Comparison of ENCODE assay signal across 20 cellular contexts in genomic region chr12:42958271-42958674, GRCh38.
DNase-seq lines count a peak whose midpoint lies in the region; ATAC-seq and TF ChIP-seq lines count a peak whose summit lies in the region.
"Had no signal": no experiment of that assay in that cellular context is flagged by ENCODE, and none has a peak within 500 bp of the region (broad histone marks: within the 10 kb centered on the region; RNA-seq: fewer than 3 reads in every experiment).

No MANE protein-coding gene starts in this region.

- intact Hi-C loops in Right ventricle myocardium superior (cut with DNase I): no loop called here
- intact Hi-C loops in cardiac septum (cut with DNase I): no loop called here
- intact Hi-C loops in left ventricle myocardium inferior (cut with micrococcal nuclease): no loop called here

- POLR2A ChIA-PET in SK-N-SH (lab: Yijun Ruan, JAX): no interaction called here

- H3K9ac ChIP-seq in SK-N-SH: no peak overlapping the region

- peak overlapping the region; percentile 75 for H3K27ac Mint-ChIP-seq in type B pancreatic cell
- H3K27ac Mint-ChIP-seq: naive thymus-derived CD8-positive, alpha-beta T cell; T-helper 2 cell treated with Interferon-gamma antibody and Interleukin-4, amounts not matched to agents 5 μg/mL and 100 μg/mL, for 36 hours had no signal

- no peaks in the 10 kb centered on the region for H3K36me3 ChIP-seq in left ventricle myocardium inferior
- no peaks in the 10 kb centered on the region for H3K36me3 ChIP-seq in SK-N-SH (replicated peaks in 1 of 2; ENCODE audit: control insufficient read depth in 1 of 2, insufficient read depth in 2 of 2, low read length in 1 of 2)
- H3K36me3 ChIP-seq: SJCRH30 had no signal

- no peaks in the 10 kb centered on the region for H4K20me1 ChIP-seq in SK-N-SH (ENCODE audit: insufficient read depth)

- H3K9me3 ChIP-seq in left ventricle myocardium inferior (replicated peaks) (peaks cover 7% of the 10 kb centered on the region), SK-N-SH (no peaks in the 10 kb centered on the region)
- H3K9me3 ChIP-seq: A549, body of pancreas, SJCRH30 had no signal

- peak; percentile 65 for ATAC-seq in Right ventricle myocardium superior (ENCODE audit: poor library complexity)
- ATAC-seq: A549; body of pancreas; naive thymus-derived CD8-positive, alpha-beta T cell had no signal

- H3K4me3 ChIP-seq in astrocyte of the spinal cord (ENCODE audit: low read depth, low read length): no peak overlapping the region
- no peak overlapping the region for H3K4me3 ChIP-seq in left ventricle myocardium inferior
- H3K4me3 ChIP-seq in SK-N-SH (ENCODE audit: low read depth in 2 of 2, low read length in 1 of 2): no peak overlapping the region
- H3K4me3 ChIP-seq: A549, body of pancreas, lung, SJCRH30 had no signal

- no peaks in the 10 kb centered on the region for H3K9me2 ChIP-seq in SK-N-SH

- no peak for TF ChIP-seq CTCF in astrocyte of the spinal cord (IDR thresholded peaks at IDR 0.05; ENCODE audit: low read depth, low read length)
- TF ChIP-seq CTCF in left ventricle myocardium inferior (IDR thresholded peaks at IDR 0.05; ENCODE audit: borderline replicate concordance): no peak
- no peak for TF ChIP-seq CTCF in type B pancreatic cell (conservative IDR thresholded peaks at IDR 0.05)
- no peak for TF ChIP-seq CTCF in SK-N-SH (IDR thresholded peaks at IDR 0.05)

- in situ Hi-C loops in astrocyte of the spinal cord (cut with HindIII; ENCODE audit: low sequenced_read_pairs): no loop called here

- H3K4me3 Mint-ChIP-seq in type B pancreatic cell: peak overlapping the region; percentile 35
- H3K4me3 Mint-ChIP-seq: naive thymus-derived CD8-positive, alpha-beta T cell; T-helper 2 cell treated with Interferon-gamma antibody and Interleukin-4, amounts not matched to agents 5 μg/mL and 100 μg/mL, for 36 hours had no signal

- H3K4me2 ChIP-seq in SK-N-SH: no peak overlapping the region
- H3K4me2 ChIP-seq: A549 had no signal

- no peaks in the 10 kb centered on the region for H3K27me3 ChIP-seq in left ventricle myocardium inferior (ENCODE audit: low read depth)
- no peaks in the 10 kb centered on the region for H3K27me3 ChIP-seq in SK-N-SH (ENCODE audit: insufficient read depth)
- H3K27me3 ChIP-seq: body of pancreas, SJCRH30 had no signal

- peaks cover 22% of the 10 kb centered on the region for H3K4me1 Mint-ChIP-seq in type B pancreatic cell (ENCODE audit: unreplicated experiment)
- H3K4me1 Mint-ChIP-seq: naive thymus-derived CD8-positive, alpha-beta T cell had no signal

- H3K4me1 ChIP-seq in left ventricle myocardium inferior (peaks cover 13% of the 10 kb centered on the region), SK-N-SH (ENCODE audit: control insufficient read depth in 1 of 2, insufficient read depth in 2 of 2, low read depth in 1 of 2, low read length in 1 of 2) (no peaks in the 10 kb centered on the region; a peak in 1 of 4 replicates)

- no peak overlapping the region for H2AFZ ChIP-seq in SK-N-SH (ENCODE audit: low read depth)

- H3K9me3 Mint-ChIP-seq in type B pancreatic cell: no peaks in the 10 kb centered on the region
- H3K9me3 Mint-ChIP-seq: T-helper 2 cell treated with Interferon-gamma antibody and Interleukin-4, amounts not matched to agents 5 μg/mL and 100 μg/mL, for 36 hours had no signal

- H3K79me2 ChIP-seq in SK-N-SH (ENCODE audit: insufficient read depth): no peaks in the 10 kb centered on the region

- CTCF ChIA-PET in SK-N-SH (lab: Yijun Ruan, JAX): no interaction called here

- DNase-seq in Right ventricle myocardium superior: no peak
- no peak for DNase-seq in cardiac septum (ENCODE audit: low spot score)
- peak; percentile 55 for DNase-seq in astrocyte of the spinal cord (ENCODE audit: low read depth, low spot score)
- DNase-seq in left ventricle myocardium inferior: no peak
- DNase-seq in type B pancreatic cell (ENCODE audit: extremely low spot score, unreplicated experiment): no peak
- DNase-seq in SK-N-SH: no peak
- DNase-seq in H4 (ENCODE audit: low spot score): no peak
- no peak for DNase-seq in HK-2 (ENCODE audit: unreplicated experiment)
- DNase-seq: activated naive CD4-positive, alpha-beta T cell treated with anti-CD3 and anti-CD28 coated beads, Interleukin-2, amount 50 U/mL, for 16 hours; activated T-cell treated with anti-CD3 and anti-CD28 coated beads for 4 hours; body of pancreas; DMS79 treated with DMSO at 0.1 percent for 48 hours; KBM-7; naive thymus-derived CD8-positive, alpha-beta T cell; retina had no signal

- no peaks in the 10 kb centered on the region for H3K36me3 Mint-ChIP-seq in type B pancreatic cell
- H3K36me3 Mint-ChIP-seq: naive thymus-derived CD8-positive, alpha-beta T cell had no signal

- H3F3A ChIP-seq in SK-N-SH (replicated peaks; ENCODE audit: insufficient read depth): no peaks in the 10 kb centered on the region

- WGBS in SK-N-SH (ENCODE audit: low lambda C conversion rate): 58% methylated on average over 1 of the region's 1 CpG

- TF ChIP-seq RAD21 in SK-N-SH (IDR thresholded peaks at IDR 0.05; ENCODE audit: low read length): no peak

- H3K27ac ChIP-seq in left ventricle myocardium inferior (replicated peaks) (peak overlapping the region; percentile 31), SK-N-SH (ENCODE audit: low read depth in 2 of 2, low read length in 1 of 2) (no peak overlapping the region)
- H3K27ac ChIP-seq: body of pancreas, HL-60, SJCRH30 had no signal

- TF ChIP-seq EP300 in SK-N-SH (IDR thresholded peaks at IDR 0.05; ENCODE audit: borderline replicate concordance in 1 of 2, low read depth in 1 of 2, low read length in 1 of 2): no peak

- H3K27me3 Mint-ChIP-seq in type B pancreatic cell: no peaks in the 10 kb centered on the region
- H3K27me3 Mint-ChIP-seq: naive thymus-derived CD8-positive, alpha-beta T cell had no signal

TF ChIP-seq in SK-N-SH, 30 proteins besides CTCF, POLR2A, EP300 and RAD21:
- TF ChIP-seq GABPA (IDR thresholded peaks at IDR 0.05; ENCODE audit: low read depth) (no peak), FOXJ3 (CRISPR knock-in tag; IDR thresholded peaks at IDR 0.05) (no peak), SMC3 (IDR thresholded peaks at IDR 0.05; ENCODE audit: low read depth, low read length) (no peak)
